In the genomic region with DNA sequence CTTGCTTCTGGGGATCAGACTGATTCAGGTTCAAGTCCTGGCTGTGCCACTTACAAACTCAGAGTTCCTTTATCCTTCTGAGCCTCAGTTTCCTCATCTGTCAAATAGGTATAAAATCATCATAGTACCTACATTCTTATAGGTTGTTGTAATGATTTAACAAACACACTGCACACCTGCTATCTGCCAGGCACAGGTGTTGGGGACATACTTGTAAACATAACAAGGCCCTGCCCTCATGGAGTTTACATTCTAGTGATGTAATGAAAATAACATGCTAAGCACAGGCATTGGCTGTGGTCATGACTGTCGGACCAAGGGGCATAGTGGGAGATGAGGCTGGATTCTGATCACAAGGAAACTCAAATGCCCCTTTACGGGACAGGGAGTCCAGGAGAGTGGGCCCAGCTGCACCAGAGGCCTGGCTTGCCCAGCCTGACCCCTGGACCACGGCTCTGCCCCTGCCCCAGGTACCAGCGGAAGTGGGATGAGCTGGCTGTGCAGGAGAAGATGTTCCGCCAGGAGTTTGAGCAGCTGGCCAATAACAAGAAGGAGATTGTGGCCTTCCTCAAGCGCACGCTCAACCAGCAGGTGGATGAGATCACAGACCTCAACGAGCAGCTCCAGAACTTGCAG, we compare ENCODE assay signal across 29 cellular contexts. TPM values are rescaled to one million over a fixed set of nuclear protein-coding genes. Genes with fewer than 3 reads are reported as not detected.
"Had no signal": no experiment of that assay in that cellular context is flagged by ENCODE, and none has a peak within 500 bp of the region (broad histone marks: within the 10 kb centered on the region; RNA-seq: fewer than 3 reads in every experiment).

No MANE protein-coding gene starts in this region.

- H3K27ac Mint-ChIP-seq: naive thymus-derived CD8-positive, alpha-beta T cell; nephron progenitor cell; stimulated activated naive CD8-positive, alpha-beta T cell treated with anti-CD3 and anti-CD28 coated beads, Interleukin-15, amount 100 ng/mL, for 72 hours had no signal

- H3K4me3 ChIP-seq: coronary artery, esophagus squamous epithelium, lower lobe of right lung, prostate gland, right atrium auricular region, smooth muscle cell, suprapubic skin, transverse colon, upper lobe of right lung, vagina had no signal

- DNase-seq: dermis blood vessel endothelial cell; effector memory CD4-positive, alpha-beta T cell; erythroblast; esophagus squamous epithelium; foreskin melanocyte; head of caudate nucleus; left ventricle myocardium superior; lower lobe of right lung; naive thymus-derived CD8-positive, alpha-beta T cell; nephron progenitor cell; stimulated activated CD4-positive, alpha-beta T cell treated with anti-CD3 and anti-CD28 coated beads, Interleukin-12 subunit alpha, Interleukin-12 subunit beta, amount 100 ng/mL, for 4 hours; stimulated activated CD4-positive, alpha-beta T cell treated with anti-CD3 and anti-CD28 coated beads, Interleukin-1b, Interleukin-23, amount 100 ng/mL, for 48 hours; stimulated activated CD4-positive, alpha-beta T cell treated with anti-CD3 and anti-CD28 coated beads, Interleukin-4, amount 100 ng/mL, for 1 hour; stimulated activated CD8-positive, alpha-beta memory T cell treated with anti-CD3 and anti-CD28 coated beads, Interleukin-4, amount 100 ng/mL, for 48 hours; stimulated activated naive CD4-positive, alpha-beta T cell; stimulated activated naive CD8-positive, alpha-beta T cell treated with anti-CD3 and anti-CD28 coated beads, Interleukin-15, amount 100 ng/mL, for 72 hours; transverse colon; upper lobe of right lung had no signal

- H3K79me2 ChIP-seq: parathyroid adenoma had no signal

- H3K4me1 ChIP-seq: parathyroid adenoma, prostate gland had no signal

- H3K27ac ChIP-seq: coronary artery, esophagus squamous epithelium, lower lobe of right lung, neutrophil, parathyroid adenoma, prostate gland, right atrium auricular region, suprapubic skin, transverse colon, upper lobe of right lung, vagina had no signal

- H3K36me3 Mint-ChIP-seq: naive thymus-derived CD8-positive, alpha-beta T cell had no signal

- H3K27me3 Mint-ChIP-seq: stimulated activated naive CD8-positive, alpha-beta T cell treated with anti-CD3 and anti-CD28 coated beads, Interleukin-15, amount 100 ng/mL, for 72 hours had no signal

- H3K4me3 Mint-ChIP-seq: nephron progenitor cell; stimulated activated naive CD8-positive, alpha-beta T cell treated with anti-CD3 and anti-CD28 coated beads, Interleukin-15, amount 100 ng/mL, for 72 hours had no signal

- ATAC-seq: left ventricle myocardium superior; lower lobe of right lung; naive thymus-derived CD8-positive, alpha-beta T cell; sciatic nerve; stimulated activated naive CD8-positive, alpha-beta T cell treated with anti-CD3 and anti-CD28 coated beads, Interleukin-15, amount 100 ng/mL, for 72 hours; upper lobe of right lung had no signal

- H2AFZ ChIP-seq: parathyroid adenoma had no signal

- H3K9me3 ChIP-seq: esophagus squamous epithelium, lower lobe of right lung, neutrophil, prostate gland, right atrium auricular region, suprapubic skin, transverse colon, upper lobe of right lung, vagina had no signal

- H3K4me2 ChIP-seq: smooth muscle cell had no signal

- H3K36me3 ChIP-seq: esophagus squamous epithelium, neutrophil, prostate gland, right atrium auricular region, suprapubic skin, transverse colon, upper lobe of right lung, vagina had no signal

- H3K27me3 ChIP-seq: esophagus squamous epithelium, right atrium auricular region, suprapubic skin, transverse colon, upper lobe of right lung, vagina had no signal

RNA-seq across cellular contexts. Expression of gene CFAP157, which starts 2.3 kb away (rescaled TPM):
- total RNA-seq: dermis blood vessel endothelial cell, left ventricle myocardium superior, right atrium auricular region, smooth muscle cell, transverse colon, vagina had no signal

RNA-seq across cellular contexts. Expression of gene TTC16, which starts 6.8 kb away (rescaled TPM):
- total RNA-seq: dermis blood vessel endothelial cell, mesenteric fat pad, myocyte, smooth muscle cell, transverse colon had no signal
